ENCODE assay signal across 9 cellular contexts in the genomic region with DNA sequence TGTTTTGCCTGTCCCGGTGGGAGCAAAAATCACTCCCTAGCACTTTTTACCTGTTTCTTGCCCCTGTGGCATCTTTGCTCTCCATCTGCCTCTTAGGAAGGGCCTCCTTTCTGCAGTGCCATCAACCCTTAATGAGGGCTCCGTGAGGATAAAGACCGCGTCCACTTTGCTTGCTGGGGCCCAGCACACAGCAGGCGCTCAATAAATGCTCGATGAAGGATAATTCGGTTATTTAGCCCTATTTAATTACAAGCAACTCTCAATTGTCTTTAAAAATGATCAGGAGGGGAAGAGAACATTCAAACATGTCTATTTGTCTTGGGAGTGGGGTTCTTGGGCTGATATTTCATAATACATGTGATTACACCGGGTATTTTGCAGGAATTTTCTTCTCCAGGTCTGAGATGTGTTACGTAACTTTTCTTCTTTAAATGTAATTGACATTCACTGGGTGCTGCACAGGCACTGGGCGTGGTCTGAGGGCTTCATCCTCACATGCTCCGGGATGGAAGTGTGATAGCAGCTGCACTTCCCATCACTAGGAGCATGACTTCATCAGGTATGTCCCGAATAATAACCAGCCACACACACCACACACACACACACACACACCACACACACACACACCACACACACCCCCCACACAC. TPM values are rescaled to one million over a fixed set of nuclear protein-coding genes. Genes with fewer than 3 reads are reported as not detected.
DNase-seq lines count a peak whose midpoint lies in the region; ATAC-seq, FAIRE-seq and TF ChIP-seq lines count a peak whose summit lies in the region.
"Had no signal": no experiment of that assay in that cellular context is flagged by ENCODE, and none has a peak within 500 bp of the region (broad histone marks: within the 10 kb centered on the region; RNA-seq: fewer than 3 reads in every experiment).

No MANE protein-coding gene starts in this region.

- H3K4ac ChIP-seq in mesenchymal stem cell (ENCODE audit: low read depth in 1 of 2, low read length in 2 of 2): no peak overlapping the region

- H3K27me3 ChIP-seq in mesenchymal stem cell (ENCODE audit: control insufficient read depth in 1 of 2, insufficient read depth in 1 of 2, low read length in 2 of 2): peaks cover 54 to 78% of the 10 kb centered on the region in 2 experiments

- H2AK5ac ChIP-seq in mesenchymal stem cell (ENCODE audit: low read length, severe bottlenecking): no peak overlapping the region

- no peak overlapping the region for H2AFZ ChIP-seq in mesenchymal stem cell (ENCODE audit: low read depth, low read length)

- no peak for TF ChIP-seq CTCF in A549 (IDR thresholded peaks at IDR 0.05)

- no peak overlapping the region for H4K91ac ChIP-seq in mesenchymal stem cell (ENCODE audit: low read length)

- H3K79me1 ChIP-seq in mesenchymal stem cell (replicated peaks; ENCODE audit: low read length, poor library complexity, severe bottlenecking): no peaks in the 10 kb centered on the region

- H3K4me2 ChIP-seq in A549 (no peak overlapping the region), mesenchymal stem cell (ENCODE audit: low read length, poor library complexity, severe bottlenecking) (no peak overlapping the region)

- H3K4me1 ChIP-seq in A549: 0 out of 3 replicates have a peak, but pooled peaks cover 3% of the 10 kb centered on the region
- H3K4me1 ChIP-seq in mesenchymal stem cell (ENCODE audit: control insufficient read depth, insufficient read depth, low read depth, low read length): peaks cover 5% of the 10 kb centered on the region

- no peak for TF ChIP-seq EP300 in A549 (IDR thresholded peaks at IDR 0.05)

- no peak for FAIRE-seq in A549 (lab: Jason Lieb, UNC)

- no peak overlapping the region for H3K9ac ChIP-seq in mesenchymal stem cell (ENCODE audit: low read length)

- CTCF ChIA-PET in A549 (lab: Yijun Ruan, JAX): interaction anchor here (0.7 to 2.1 kb wide), 4 partner anchors 28 to 379 kb away, joined by 4 to 8 read pairs (median 4); no protein-coding TSS in a partner anchor

- H2BK15ac ChIP-seq in mesenchymal stem cell (ENCODE audit: low read depth, poor library complexity, severe bottlenecking): no peak overlapping the region

- TF ChIP-seq RAD21 in A549 (conservative IDR thresholded peaks at IDR 0.05 in 1 of 2, IDR thresholded peaks at IDR 0.05 in 1 of 2): no peak

- no peak overlapping the region for H3K18ac ChIP-seq in mesenchymal stem cell (ENCODE audit: low read depth in 1 of 2, low read length in 2 of 2)

- POLR2A ChIA-PET in A549 (lab: Yijun Ruan, JAX): no interaction called here

- no peaks in the 10 kb centered on the region for H3K36me3 ChIP-seq in mesenchymal stem cell (ENCODE audit: control insufficient read depth in 1 of 2, insufficient read depth in 2 of 2, low read depth in 1 of 2, low read length in 2 of 2)

- 26% methylated on average over 12 of the region's 12 CpGs for WGBS in A549 (ENCODE audit: missing lambda C conversion rate)
- 64% methylated on average over 9 of the region's 12 CpGs for WGBS in mesenchymal stem cell

- H3K9me3 Mint-ChIP-seq in activated naive CD8-positive, alpha-beta T cell treated with anti-CD3 and anti-CD28 coated beads for 36 hours: peaks cover 2% of the 10 kb centered on the region

- H4K8ac ChIP-seq in mesenchymal stem cell (ENCODE audit: low read length): no peak overlapping the region

- H3K4me1 Mint-ChIP-seq in activated naive CD8-positive, alpha-beta T cell treated with anti-CD3 and anti-CD28 coated beads for 36 hours: peaks cover 19% of the 10 kb centered on the region

- H2BK120ac ChIP-seq in mesenchymal stem cell (ENCODE audit: low read depth, low read length): no peak overlapping the region

- no peak for TF ChIP-seq POLR2A in A549 (IDR thresholded peaks at IDR 0.05; ENCODE audit: low read length)

- no peak overlapping the region for H3K14ac ChIP-seq in mesenchymal stem cell (ENCODE audit: low read length in 2 of 2)

- DNase-seq in A549 (ENCODE audit: low read depth in 1 of 2, low spot score in 1 of 2) (peak; percentile 42 to 54), H4 (ENCODE audit: low spot score) (peak; percentile 37), mesenchymal stem cell (peak; percentile 5), OCI-M2 (lab: John Stamatoyannopoulos, UW; ENCODE audit: unreplicated experiment) (no peak), COLO829 (ENCODE audit: low spot score) (no peak), DMS79 (lab: John Stamatoyannopoulos, UW) (no peak), NCI-H2227 treated with DMSO at 0.1 percent for 48 hours (lab: John Stamatoyannopoulos, UW) (no peak)
- DNase-seq in activated naive CD8-positive, alpha-beta T cell treated with anti-CD3 and anti-CD28 coated beads for 36 hours: no peak
- DNase-seq: stimulated activated naive CD4-positive, alpha-beta T cell treated with Interleukin-2 at 50 U/mL for 16 hours had no signal

- no peak overlapping the region for H3K27ac Mint-ChIP-seq in activated naive CD8-positive, alpha-beta T cell treated with anti-CD3 and anti-CD28 coated beads for 36 hours

- no peaks in the 10 kb centered on the region for H3K36me3 Mint-ChIP-seq in activated naive CD8-positive, alpha-beta T cell treated with anti-CD3 and anti-CD28 coated beads for 36 hours

- ATAC-seq in A549: peak; percentile 41 to 43; a peak in 2 of 6 replicates

- H3K27me3 Mint-ChIP-seq in activated naive CD8-positive, alpha-beta T cell treated with anti-CD3 and anti-CD28 coated beads for 36 hours: peaks cover 90% of the 10 kb centered on the region

- H3K27ac ChIP-seq in A549: no peak overlapping the region
- H3K27ac ChIP-seq in mesenchymal stem cell (ENCODE audit: low read length, poor library complexity, severe bottlenecking): no peak overlapping the region

- no peak overlapping the region for H2BK5ac ChIP-seq in mesenchymal stem cell (ENCODE audit: low read depth, low read length, poor library complexity, severe bottlenecking)

- H3K9me3 ChIP-seq in A549: no peaks in the 10 kb centered on the region
- H3K9me3 ChIP-seq in mesenchymal stem cell (ENCODE audit: control insufficient read depth, low read length): no peaks in the 10 kb centered on the region

- H3K4me3 Mint-ChIP-seq in activated naive CD8-positive, alpha-beta T cell treated with anti-CD3 and anti-CD28 coated beads for 36 hours: peak overlapping the region; percentile 52

- H2BK12ac ChIP-seq in mesenchymal stem cell (ENCODE audit: low read length in 2 of 2): no peak overlapping the region

- no peak overlapping the region for H3K23ac ChIP-seq in mesenchymal stem cell (ENCODE audit: low read length in 2 of 2)

- H3K4me3 ChIP-seq in A549: no peak overlapping the region
- peak overlapping the region in 1 of 2 experiments; percentile 60 for H3K4me3 ChIP-seq in mesenchymal stem cell (ENCODE audit: insufficient read depth in 1 of 2, low read depth in 1 of 2, low read length in 2 of 2)

TF ChIP-seq in A549, 52 proteins besides CTCF, POLR2A, EP300 and RAD21:
- TF ChIP-seq CEBPB (IDR thresholded peaks at IDR 0.05) (0 out of 4 replicates have a peak, but pooled peaks have one; percentile 11 to 14), MAZ (IDR thresholded peaks at IDR 0.05; ENCODE audit: borderline replicate concordance, low read depth, low read length) (no peak)

RNA-seq across cellular contexts. Expression of a gene that starts 19.8 kb away (rescaled TPM):
- polyA plus RNA-seq in A549 (2011; rRNA removed) (1.0 and 1.4 TPM in 2 replicates), A549 (2017; fragmentation: RNase III; extraction: RNeasy Plus Mini Kit Qiagen cat#74134 plus additional on column Dnase treatment) (0.46 to 1.1 TPM (median 0.52 TPM) in 3 replicates)
- polyA plus RNA-seq in A549 (2012; cell fraction: cytosol; rRNA removed): 0.50 and 1.6 TPM in 2 replicates
- 1.8 and 4.2 TPM in 2 replicates for polyA plus RNA-seq in A549 (2012; cell fraction: nucleus; rRNA removed)
- 0.87 and 1.4 TPM in 2 replicates for polyA minus RNA-seq in A549 (2011; rRNA and poly(A)+ RNA removed)
- 0.95 and 1.7 TPM in 2 replicates for total RNA-seq in H4 (2014; rRNA removed; shearing (Covaris generic))
- 1 to 10 TPM; 1.2 to 1.6 TPM for total RNA-seq in activated naive CD8-positive, alpha-beta T cell treated with anti-CD3 and anti-CD28 coated beads for 36 hours
- 0.99 TPM for polyA plus RNA-seq in mesenchymal stem cell (2013, experiment 1 of 2)
- polyA plus RNA-seq in mesenchymal stem cell (2013, experiment 2 of 2): 0.85 TPM

Comparison
In these comparisons a context has a peak if more than half of its experiments do, and no peak if none do; other contexts are left out.
1. DNase-seq: peak in A549 (2 of 2), H4 (single experiment) and mesenchymal stem cell (single experiment); none in activated naive CD8-positive, alpha-beta T cell treated with anti-CD3 and anti-CD28 coated beads for 36 hours (single experiment), OCI-M2 (single experiment), COLO829 (single experiment), DMS79 (single experiment) and NCI-H2227 treated with DMSO at 0.1 percent for 48 hours (single experiment).